In the genomic region with DNA sequence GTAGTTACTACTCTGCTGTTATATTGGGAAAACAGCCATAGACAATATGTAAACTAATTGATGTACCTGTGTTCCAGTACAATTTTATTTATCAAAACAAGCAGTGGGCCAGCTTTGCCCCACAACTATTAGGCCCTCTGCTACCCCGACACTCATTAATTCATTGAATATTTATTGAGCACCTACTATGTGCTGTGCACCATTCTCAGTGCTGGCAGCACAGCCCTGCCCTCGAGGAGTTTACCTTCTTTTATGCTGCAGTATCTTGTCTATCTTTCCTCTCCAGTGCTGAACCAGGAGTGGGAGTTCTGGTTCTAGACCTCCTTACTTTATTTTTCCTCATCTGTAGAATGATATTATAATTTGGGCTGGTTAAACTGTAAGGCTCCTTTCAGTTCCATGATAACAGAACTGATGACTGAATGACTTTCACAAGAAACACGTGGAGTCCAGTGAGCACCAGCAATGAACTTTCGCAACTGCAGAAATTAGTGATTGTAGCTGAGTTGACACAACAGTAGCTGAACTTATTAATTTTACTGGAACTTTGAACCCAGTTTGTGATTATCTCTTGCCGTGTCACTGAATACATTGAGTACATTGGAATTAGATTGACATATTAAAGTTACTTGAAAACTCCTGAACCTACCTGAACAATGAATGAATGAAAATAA, we compare ENCODE assay signal across 1 cellular context.
TF ChIP-seq lines count a peak whose summit lies in the region.

No MANE protein-coding gene starts in this region.

TF ChIP-seq in K562, 482 proteins besides CTCF, POLR2A, EP300 and RAD21:
- TF ChIP-seq TRIM24 (IDR thresholded peaks at IDR 0.05) (peak; percentile 13 to 55; a peak in 1 of 4 replicates), ZNF77 (CRISPR knock-in tag; IDR thresholded peaks at IDR 0.05) (no peak), HNRNPH1 (optimal IDR thresholded peaks at IDR 0.05; ENCODE audit: low read depth, low read length) (no peak), CEBPB (tag; IDR thresholded peaks at IDR 0.05) (peak; percentile 38; the same call in 1 of the 2 replicates), ZNF316 (IDR thresholded peaks at IDR 0.05) (peak; percentile 62), ZKSCAN1 (IDR thresholded peaks at IDR 0.05; ENCODE audit: low read depth, low read length) (peak; percentile 92), TRIM28 (IDR thresholded peaks at IDR 0.05) (0 out of 2 replicates have a peak, but pooled peaks have one; percentile 41)
- TF ChIP-seq, protein P1, sequence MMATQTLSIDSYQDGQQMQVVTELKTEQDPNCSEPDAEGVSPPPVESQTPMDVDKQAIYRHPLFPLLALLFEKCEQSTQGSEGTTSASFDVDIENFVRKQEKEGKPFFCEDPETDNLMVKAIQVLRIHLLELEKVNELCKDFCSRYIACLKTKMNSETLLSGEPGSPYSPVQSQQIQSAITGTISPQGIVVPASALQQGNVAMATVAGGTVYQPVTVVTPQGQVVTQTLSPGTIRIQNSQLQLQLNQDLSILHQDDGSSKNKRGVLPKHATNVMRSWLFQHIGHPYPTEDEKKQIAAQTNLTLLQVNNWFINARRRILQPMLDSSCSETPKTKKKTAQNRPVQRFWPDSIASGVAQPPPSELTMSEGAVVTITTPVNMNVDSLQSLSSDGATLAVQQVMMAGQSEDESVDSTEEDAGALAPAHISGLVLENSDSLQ (IDR thresholded peaks at IDR 0.05), result no peak
- TF ChIP-seq, protein P2, sequence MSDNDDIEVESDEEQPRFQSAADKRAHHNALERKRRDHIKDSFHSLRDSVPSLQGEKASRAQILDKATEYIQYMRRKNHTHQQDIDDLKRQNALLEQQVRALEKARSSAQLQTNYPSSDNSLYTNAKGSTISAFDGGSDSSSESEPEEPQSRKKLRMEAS (CRISPR knock-in tag; IDR thresholded peaks at IDR 0.05), result no peak
- TF ChIP-seq, protein P3, sequence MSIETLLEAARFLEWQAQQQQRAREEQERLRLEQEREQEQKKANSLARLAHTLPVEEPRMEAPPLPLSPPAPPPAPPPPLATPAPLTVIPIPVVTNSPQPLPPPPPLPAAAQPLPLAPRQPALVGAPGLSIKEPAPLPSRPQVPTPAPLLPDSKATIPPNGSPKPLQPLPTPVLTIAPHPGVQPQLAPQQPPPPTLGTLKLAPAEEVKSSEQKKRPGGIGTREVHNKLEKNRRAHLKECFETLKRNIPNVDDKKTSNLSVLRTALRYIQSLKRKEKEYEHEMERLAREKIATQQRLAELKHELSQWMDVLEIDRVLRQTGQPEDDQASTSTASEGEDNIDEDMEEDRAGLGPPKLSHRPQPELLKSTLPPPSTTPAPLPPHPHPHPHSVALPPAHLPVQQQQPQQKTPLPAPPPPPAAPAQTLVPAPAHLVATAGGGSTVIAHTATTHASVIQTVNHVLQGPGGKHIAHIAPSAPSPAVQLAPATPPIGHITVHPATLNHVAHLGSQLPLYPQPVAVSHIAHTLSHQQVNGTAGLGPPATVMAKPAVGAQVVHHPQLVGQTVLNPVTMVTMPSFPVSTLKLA (conservative IDR thresholded peaks at IDR 0.05), result 0 out of 4 replicates have a peak, but pooled peaks of 1 of the 2 experiments have one; percentile 28
